28 cellular contexts compared by ENCODE assay signal in the genomic region with DNA sequence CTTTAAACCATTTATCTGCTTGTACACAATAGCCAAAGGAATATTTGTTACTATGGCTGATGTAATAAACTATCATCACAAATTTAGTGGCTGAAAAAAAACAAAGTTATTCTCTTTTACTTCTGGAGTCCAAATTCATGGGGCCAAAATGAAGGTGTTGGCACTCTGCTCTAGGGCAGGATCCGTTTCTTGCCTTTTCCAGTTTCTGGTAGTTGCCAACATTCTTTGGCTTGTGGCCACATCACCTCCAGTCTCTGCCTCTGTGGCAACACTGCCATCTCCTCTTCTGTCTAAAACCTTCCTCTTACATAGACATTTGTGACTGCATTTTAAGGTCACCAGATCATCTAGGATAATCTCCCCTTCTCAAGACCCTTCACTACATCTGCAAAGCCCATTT.
"Had no signal": no experiment of that assay in that cellular context is flagged by ENCODE, and none has a peak within 500 bp of the region (broad histone marks: within the 10 kb centered on the region; RNA-seq: fewer than 3 reads in every experiment).

No MANE protein-coding gene starts in this region.

- H3K36me3 ChIP-seq: ovary had no signal

- H3K4me1 Mint-ChIP-seq: endodermal cell, nephron had no signal

- H3K4me3 Mint-ChIP-seq: dendritic cell treated with granulocyte-macrophage colony-stimulating factor and Interleukin-4, amounts not matched to agents 40 ng/mL and 50 ng/mL, for 4 days; endodermal cell; naive thymus-derived CD4-positive, alpha-beta T cell; nephron; type B pancreatic cell had no signal

- H3K9me3 ChIP-seq: colonic mucosa, ovary, psoas muscle, stomach, thyroid gland had no signal

- H3K4me3 ChIP-seq: colonic mucosa, gastroesophageal sphincter, heart left ventricle, hepatocyte, left lung, ovary, psoas muscle, skin epidermis, spleen, stomach, thyroid gland had no signal

- H3K4me2 ChIP-seq: hepatocyte had no signal

- H3K4me1 ChIP-seq: colonic mucosa, foreskin keratinocyte, gastroesophageal sphincter, heart left ventricle, left lung, psoas muscle, spleen, stomach had no signal

- H3K27ac ChIP-seq: colonic mucosa, foreskin keratinocyte, gastroesophageal sphincter, heart left ventricle, hepatocyte, left lung, ovary, psoas muscle, skin epidermis, spleen, stomach, thyroid gland had no signal

- H3K79me2 ChIP-seq: hepatocyte had no signal

- FAIRE-seq: kidney had no signal

- H3K27me3 Mint-ChIP-seq: dendritic cell treated with granulocyte-macrophage colony-stimulating factor and Interleukin-4, amounts not matched to agents 40 ng/mL and 50 ng/mL, for 4 days; naive thymus-derived CD4-positive, alpha-beta T cell; type B pancreatic cell had no signal

- H3K27ac Mint-ChIP-seq: dendritic cell treated with granulocyte-macrophage colony-stimulating factor and Interleukin-4, amounts not matched to agents 40 ng/mL and 50 ng/mL, for 4 days; endodermal cell; nephron; type B pancreatic cell had no signal

- H3K27me3 ChIP-seq: colonic mucosa, foreskin keratinocyte, gastroesophageal sphincter, heart left ventricle, hepatocyte, left lung, ovary, spleen, stomach, thyroid gland had no signal

- H2AFZ ChIP-seq: hepatocyte had no signal

- DNase-seq: colonic mucosa; effector CD8-positive, alpha-beta T cell; endodermal cell; heart left ventricle; kidney; left lung; mesenchymal stem cell; midbrain; naive thymus-derived CD4-positive, alpha-beta T cell; occipital lobe; ovary; posterior cingulate gyrus; psoas muscle; right cardiac atrium; spleen; stimulated activated CD4-positive, alpha-beta T cell treated with anti-CD3 and anti-CD28 coated beads, Interleukin-4, amount 100 ng/mL, for 1 hour; stimulated activated CD8-positive, alpha-beta memory T cell treated with anti-CD3 and anti-CD28 coated beads, Interleukin-4, amount 100 ng/mL, for 48 hours; stimulated activated naive CD4-positive, alpha-beta T cell treated with Interleukin-2 at 50 U/mL for 16 hours; stomach; thyroid gland had no signal

- ATAC-seq: esophagus mucosa; foreskin keratinocyte; gastroesophageal sphincter; left lung; naive thymus-derived CD4-positive, alpha-beta T cell; psoas muscle; right cardiac atrium had no signal
